19 cellular contexts compared by ENCODE assay signal in genomic region chr7:13091974-13092707, GRCh38.
"Had no signal": no experiment of that assay in that cellular context is flagged by ENCODE, and none has a peak within 500 bp of the region (broad histone marks: within the 10 kb centered on the region; RNA-seq: fewer than 3 reads in every experiment).

No MANE protein-coding gene starts in this region.

- ATAC-seq: activated CD8-positive, alpha-beta T cell treated with anti-CD3 and anti-CD28 coated beads, Interleukin-2, amount 10 ng/mL, durations not matched to agents 7 days and 5 days; activated naive CD4-positive, alpha-beta T cell treated with anti-CD3 and anti-CD28 coated beads, Interleukin-2, amount 50 U/mL, for 72 hours; activated T-helper 17 cell treated with anti-CD3 and anti-CD28 coated beads, Interleukin-2, amount 50 U/mL, for 72 hours; natural killer cell; stimulated activated naive CD8-positive, alpha-beta T cell treated with anti-CD3 and anti-CD28 coated beads, Interleukin-15, Interleukin-2, amounts not matched to agents 100 U/mL and 50 U/mL, for 24 hours had no signal

- H3K36me3 ChIP-seq: ascending aorta, colonic mucosa, left ventricle myocardium inferior, upper lobe of left lung had no signal

- H3K9me3 ChIP-seq: ascending aorta, colonic mucosa, left ventricle myocardium inferior, upper lobe of left lung had no signal

- H3K4me1 ChIP-seq: ascending aorta, colonic mucosa, upper lobe of left lung had no signal

- H3K27me3 ChIP-seq: ascending aorta, colonic mucosa, dorsolateral prefrontal cortex, upper lobe of left lung had no signal

- H3K4me3 ChIP-seq: ascending aorta, colonic mucosa, dorsolateral prefrontal cortex, left ventricle myocardium inferior, upper lobe of left lung had no signal

- DNase-seq: activated CD4-positive, alpha-beta T cell treated with anti-CD3 and anti-CD28 coated beads for 1 hour; activated CD4-positive, alpha-beta T cell treated with anti-CD3 and anti-CD28 coated beads, Interleukin-2, amount 50 U/mL, for 1 hour; activated CD8-positive, alpha-beta T cell treated with anti-CD3 and anti-CD28 coated beads, Interleukin-2, amount 10 ng/mL, durations not matched to agents 7 days and 5 days; colonic mucosa; dorsolateral prefrontal cortex; endodermal cell; foreskin melanocyte; immature natural killer cell; kidney glomerular epithelial cell; left ventricle myocardium inferior; midbrain; natural killer cell; stimulated activated CD4-positive, alpha-beta T cell treated with anti-CD3 and anti-CD28 coated beads, Interleukin-12 subunit alpha, Interleukin-12 subunit beta, amount 100 ng/mL, for 4 hours; stimulated activated CD4-positive, alpha-beta T cell treated with anti-CD3 and anti-CD28 coated beads, Interleukin-4, amount 100 ng/mL, for 4 hours; stimulated activated naive CD8-positive, alpha-beta T cell treated with anti-CD3 and anti-CD28 coated beads, Interleukin-15, Interleukin-2, amounts not matched to agents 100 U/mL and 50 U/mL, for 24 hours; upper lobe of left lung had no signal

- H3K27ac ChIP-seq: ascending aorta, colonic mucosa, dorsolateral prefrontal cortex, left ventricle myocardium inferior, upper lobe of left lung had no signal
